ENCODE assay signal across 8 cellular contexts in genomic region chr13:80339841-80340642, GRCh38. TPM values are rescaled to one million over a fixed set of nuclear protein-coding genes. Genes with fewer than 3 reads are reported as not detected.
A peak's percentile ranks its signal among the peaks of the same experiment; 100 is the strongest.
DNase-seq lines count a peak whose midpoint lies in the region; ATAC-seq and TF ChIP-seq lines count a peak whose summit lies in the region.

No MANE protein-coding gene starts in this region.

- peak overlapping the region; percentile 61 for H3K4me3 Mint-ChIP-seq in activated CD4-positive, alpha-beta memory T cell treated with anti-CD3 and anti-CD28 coated beads, Interleukin-2, amount 10 ng/mL, durations not matched to agents 7 days and 5 days
- no peak overlapping the region for H3K4me3 Mint-ChIP-seq in natural killer cell treated with Interleukin-12 subunit alpha and Interleukin-12 subunit beta and Interleukin-15 and Interleukin-18, amount 100 ng/mL, for 72 hours

- H3K27ac ChIP-seq in 22Rv1 (peak overlapping the region; percentile 97), KMS-11 (no peak overlapping the region)

- H3K4me1 Mint-ChIP-seq in activated CD4-positive, alpha-beta memory T cell treated with anti-CD3 and anti-CD28 coated beads, Interleukin-2, amount 10 ng/mL, durations not matched to agents 7 days and 5 days: peaks cover 14% of the 10 kb centered on the region
- H3K4me1 Mint-ChIP-seq in natural killer cell treated with Interleukin-12 subunit alpha and Interleukin-12 subunit beta and Interleukin-15 and Interleukin-18, amount 100 ng/mL, for 72 hours (ENCODE audit: low read depth in 2 of 2): peaks cover 10 to 23% of the 10 kb centered on the region in 2 donors

- no peaks in the 10 kb centered on the region for H3K36me3 ChIP-seq in KMS-11 (ENCODE audit: insufficient read depth)

- H3K4me3 ChIP-seq in GM12864 (ENCODE audit: low read depth, low read length): peak overlapping the region; percentile 49
- H3K4me3 ChIP-seq in KMS-11 (IDR thresholded peaks at IDR 0.05; ENCODE audit: insufficient read depth, low read depth, low read length): no peak overlapping the region

- POLR2A ChIA-PET in activated CD4-positive, alpha-beta memory T cell treated with anti-CD3 and anti-CD28 coated beads, Interleukin-2, amount 10 ng/mL, durations not matched to agents 7 days and 5 days (lab: Charles Lee): no interaction called here

- peak overlapping the region; percentile 42; the same call in 1 of the 2 replicates for H3K9ac ChIP-seq in KMS-11

- peaks cover 34% of the 10 kb centered on the region for H3K27me3 Mint-ChIP-seq in activated CD4-positive, alpha-beta memory T cell treated with anti-CD3 and anti-CD28 coated beads, Interleukin-2, amount 10 ng/mL, durations not matched to agents 7 days and 5 days
- peaks cover 4 to 7% of the 10 kb centered on the region in 2 donors for H3K27me3 Mint-ChIP-seq in natural killer cell treated with Interleukin-12 subunit alpha and Interleukin-12 subunit beta and Interleukin-15 and Interleukin-18, amount 100 ng/mL, for 72 hours

- H3K4me1 ChIP-seq in KMS-11 (ENCODE audit: low read depth, poor library complexity, severe bottlenecking): peaks cover 4% of the 10 kb centered on the region

- peak overlapping the region; percentile 78 for H2AFZ ChIP-seq in KMS-11 (ENCODE audit: low read depth)

- peak; percentile 56 to 58 for ATAC-seq in natural killer cell treated with Interleukin-12 subunit alpha and Interleukin-12 subunit beta and Interleukin-15 and Interleukin-18, amount 100 ng/mL, for 72 hours
- ATAC-seq in HG02571 (IDR thresholded peaks at IDR 0.05; ENCODE audit: unreplicated experiment): no peak

- peak overlapping the region; percentile 62 for H3K4me2 ChIP-seq in KMS-11

- H3K9me3 Mint-ChIP-seq in activated CD4-positive, alpha-beta memory T cell treated with anti-CD3 and anti-CD28 coated beads, Interleukin-2, amount 10 ng/mL, durations not matched to agents 7 days and 5 days: no peaks in the 10 kb centered on the region
- no peaks in the 10 kb centered on the region for H3K9me3 Mint-ChIP-seq in natural killer cell treated with Interleukin-12 subunit alpha and Interleukin-12 subunit beta and Interleukin-15 and Interleukin-18, amount 100 ng/mL, for 72 hours

- H4K20me1 ChIP-seq in KMS-11 (ENCODE audit: insufficient read depth): no peaks in the 10 kb centered on the region

- no peak overlapping the region for H3K27ac Mint-ChIP-seq in activated CD4-positive, alpha-beta memory T cell treated with anti-CD3 and anti-CD28 coated beads, Interleukin-2, amount 10 ng/mL, durations not matched to agents 7 days and 5 days
- no peak overlapping the region for H3K27ac Mint-ChIP-seq in natural killer cell treated with Interleukin-12 subunit alpha and Interleukin-12 subunit beta and Interleukin-15 and Interleukin-18, amount 100 ng/mL, for 72 hours

- DNase-seq in GM12864 (ENCODE audit: low read depth) (no peak), fibroblast of peridontal ligament (ENCODE audit: extremely low read depth) (peak; percentile 17)
- DNase-seq in activated CD4-positive, alpha-beta memory T cell treated with anti-CD3 and anti-CD28 coated beads, Interleukin-2, amount 10 ng/mL, durations not matched to agents 7 days and 5 days: no peak
- DNase-seq in natural killer cell treated with Interleukin-12 subunit alpha and Interleukin-12 subunit beta and Interleukin-15 and Interleukin-18, amount 100 ng/mL, for 72 hours (ENCODE audit: low spot score): peak; percentile 69
- no peak for DNase-seq in activated effector memory CD4-positive, alpha-beta T cell treated with anti-CD3 and anti-CD28 coated beads, Interleukin-2, amount 50 U/mL, for 16 hours

- CTCF ChIA-PET in activated CD4-positive, alpha-beta memory T cell treated with anti-CD3 and anti-CD28 coated beads, Interleukin-2, amount 10 ng/mL, durations not matched to agents 7 days and 5 days (lab: Charles Lee): no interaction called here

- H3K79me2 ChIP-seq in KMS-11 (ENCODE audit: insufficient read depth, low read depth): no peaks in the 10 kb centered on the region

- no peaks in the 10 kb centered on the region for H3K27me3 ChIP-seq in KMS-11 (ENCODE audit: insufficient read depth, low read depth)

- peaks cover 3% of the 10 kb centered on the region for H3K36me3 Mint-ChIP-seq in activated CD4-positive, alpha-beta memory T cell treated with anti-CD3 and anti-CD28 coated beads, Interleukin-2, amount 10 ng/mL, durations not matched to agents 7 days and 5 days (ENCODE audit: low read depth)
- no peaks in the 10 kb centered on the region for H3K36me3 Mint-ChIP-seq in natural killer cell treated with Interleukin-12 subunit alpha and Interleukin-12 subunit beta and Interleukin-15 and Interleukin-18, amount 100 ng/mL, for 72 hours

- TF ChIP-seq CTCF in 22Rv1 (IDR thresholded peaks at IDR 0.05): no peak
- TF ChIP-seq CTCF in GM12864 (IDR thresholded peaks at IDR 0.05; ENCODE audit: low read depth, low read length, missing control alignments): no peak
- no peak for TF ChIP-seq CTCF in KMS-11 (conservative IDR thresholded peaks at IDR 0.05; ENCODE audit: low read depth, low read length)

RNA-seq across cellular contexts. Expression of gene SPRY2, which starts 0.9 kb away (rescaled TPM):
- not detected for total RNA-seq in activated CD4-positive, alpha-beta memory T cell treated with anti-CD3 and anti-CD28 coated beads, Interleukin-2, amount 10 ng/mL, durations not matched to agents 7 days and 5 days
- 1 to 10 TPM; 2.1 to 2.6 TPM for total RNA-seq in natural killer cell treated with Interleukin-12 subunit alpha and Interleukin-12 subunit beta and Interleukin-15 and Interleukin-18, amount 100 ng/mL, for 72 hours

Comparison
In these comparisons a context has a peak if more than half of its experiments do, and no peak if none do; other contexts are left out.
1. DNase-seq: peak in fibroblast of peridontal ligament (single experiment) and natural killer cell treated with Interleukin-12 subunit alpha and Interleukin-12 subunit beta and Interleukin-15 and Interleukin-18, amount 100 ng/mL, for 72 hours (single experiment); none in GM12864 (single experiment), activated CD4-positive, alpha-beta memory T cell treated with anti-CD3 and anti-CD28 coated beads, Interleukin-2, amount 10 ng/mL, durations not matched to agents 7 days and 5 days (single experiment) and activated effector memory CD4-positive, alpha-beta T cell treated with anti-CD3 and anti-CD28 coated beads, Interleukin-2, amount 50 U/mL, for 16 hours (single experiment).